1 cellular context compared by ENCODE assay signal in genomic region chr1:23558140-23558871, GRCh38.
TF ChIP-seq lines count a peak whose summit lies in the region.

No MANE protein-coding gene starts in this region.

TF ChIP-seq in HepG2, 621 proteins besides CTCF, POLR2A, EP300 and RAD21 (continued from another document and continues in another):
- TF ChIP-seq ZBTB44 (CRISPR knock-in tag; IDR thresholded peaks at IDR 0.05): no peak
- peak; percentile 49; the same call in 1 of the 2 replicates for TF ChIP-seq DMAP1 (CRISPR knock-in tag; IDR thresholded peaks at IDR 0.05)
- no peak for TF ChIP-seq JARID2 (CRISPR knock-in tag; IDR thresholded peaks at IDR 0.05; ENCODE audit: insufficient replicate concordance)
- no peak for TF ChIP-seq PREB (CRISPR knock-in tag; IDR thresholded peaks at IDR 0.05)
- TF ChIP-seq KAT2B (IDR thresholded peaks at IDR 0.05; ENCODE audit: borderline replicate concordance, low read depth, low read length): no peak
- peak; percentile 31; the same call in 1 of the 2 replicates for TF ChIP-seq PHF20 (CRISPR knock-in tag; IDR thresholded peaks at IDR 0.05)
- TF ChIP-seq, protein P1, sequence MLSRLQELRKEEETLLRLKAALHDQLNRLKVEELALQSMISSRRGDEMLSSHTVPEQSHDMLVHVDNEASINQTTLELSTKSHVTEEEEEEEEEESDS (CRISPR knock-in tag; IDR thresholded peaks at IDR 0.05; ENCODE audit: borderline replicate concordance): no peak
- no peak; the same call in 1 of the 2 replicates for TF ChIP-seq CEBPG (CRISPR knock-in tag; IDR thresholded peaks at IDR 0.05)
- TF ChIP-seq ARNTL (CRISPR knock-in tag; IDR thresholded peaks at IDR 0.05): no peak
- no peak for TF ChIP-seq CBX1 (IDR thresholded peaks at IDR 0.05; ENCODE audit: low read depth)
- TF ChIP-seq, protein P2, sequence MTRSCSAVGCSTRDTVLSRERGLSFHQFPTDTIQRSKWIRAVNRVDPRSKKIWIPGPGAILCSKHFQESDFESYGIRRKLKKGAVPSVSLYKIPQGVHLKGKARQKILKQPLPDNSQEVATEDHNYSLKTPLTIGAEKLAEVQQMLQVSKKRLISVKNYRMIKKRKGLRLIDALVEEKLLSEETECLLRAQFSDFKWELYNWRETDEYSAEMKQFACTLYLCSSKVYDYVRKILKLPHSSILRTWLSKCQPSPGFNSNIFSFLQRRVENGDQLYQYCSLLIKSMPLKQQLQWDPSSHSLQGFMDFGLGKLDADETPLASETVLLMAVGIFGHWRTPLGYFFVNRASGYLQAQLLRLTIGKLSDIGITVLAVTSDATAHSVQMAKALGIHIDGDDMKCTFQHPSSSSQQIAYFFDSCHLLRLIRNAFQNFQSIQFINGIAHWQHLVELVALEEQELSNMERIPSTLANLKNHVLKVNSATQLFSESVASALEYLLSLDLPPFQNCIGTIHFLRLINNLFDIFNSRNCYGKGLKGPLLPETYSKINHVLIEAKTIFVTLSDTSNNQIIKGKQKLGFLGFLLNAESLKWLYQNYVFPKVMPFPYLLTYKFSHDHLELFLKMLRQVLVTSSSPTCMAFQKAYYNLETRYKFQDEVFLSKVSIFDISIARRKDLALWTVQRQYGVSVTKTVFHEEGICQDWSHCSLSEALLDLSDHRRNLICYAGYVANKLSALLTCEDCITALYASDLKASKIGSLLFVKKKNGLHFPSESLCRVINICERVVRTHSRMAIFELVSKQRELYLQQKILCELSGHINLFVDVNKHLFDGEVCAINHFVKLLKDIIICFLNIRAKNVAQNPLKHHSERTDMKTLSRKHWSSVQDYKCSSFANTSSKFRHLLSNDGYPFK (CRISPR knock-in tag; IDR thresholded peaks at IDR 0.05; ENCODE audit: borderline replicate concordance): no peak
- TF ChIP-seq ZBTB7A (CRISPR knock-in tag; IDR thresholded peaks at IDR 0.05): peak; percentile 49; the same call in 1 of the 2 replicates
- TF ChIP-seq SRSF4 (IDR thresholded peaks at IDR 0.05; ENCODE audit: low read depth, low read length, poor library complexity, severe bottlenecking): no peak
- TF ChIP-seq KLF16 (CRISPR knock-in tag; IDR thresholded peaks at IDR 0.05): no peak
- TF ChIP-seq TCF7L2 (IDR thresholded peaks at IDR 0.05; ENCODE audit: low read depth, low read length): no peak
- TF ChIP-seq, protein P3, sequence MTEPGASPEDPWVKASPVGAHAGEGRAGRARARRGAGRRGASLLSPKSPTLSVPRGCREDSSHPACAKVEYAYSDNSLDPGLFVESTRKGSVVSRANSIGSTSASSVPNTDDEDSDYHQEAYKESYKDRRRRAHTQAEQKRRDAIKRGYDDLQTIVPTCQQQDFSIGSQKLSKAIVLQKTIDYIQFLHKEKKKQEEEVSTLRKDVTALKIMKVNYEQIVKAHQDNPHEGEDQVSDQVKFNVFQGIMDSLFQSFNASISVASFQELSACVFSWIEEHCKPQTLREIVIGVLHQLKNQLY (CRISPR knock-in tag; IDR thresholded peaks at IDR 0.05): no peak
- TF ChIP-seq FOXJ3 (CRISPR knock-in tag; IDR thresholded peaks at IDR 0.05; ENCODE audit: borderline replicate concordance): no peak
- TF ChIP-seq ZNF850 (CRISPR knock-in tag; conservative IDR thresholded peaks at IDR 0.05): no peak
- TF ChIP-seq SMAD9 (CRISPR knock-in tag; IDR thresholded peaks at IDR 0.05): no peak
- no peak for TF ChIP-seq ZNF136 (CRISPR knock-in tag; IDR thresholded peaks at IDR 0.05; ENCODE audit: low read depth)
- 0 out of 2 replicates have a peak, but pooled peaks have one; percentile 19 for TF ChIP-seq MTERF4 (CRISPR knock-in tag; IDR thresholded peaks at IDR 0.05)
- TF ChIP-seq ZNF746 (CRISPR knock-in tag; IDR thresholded peaks at IDR 0.05): no peak; the same call in 1 of the 2 replicates
- TF ChIP-seq, protein P4, sequence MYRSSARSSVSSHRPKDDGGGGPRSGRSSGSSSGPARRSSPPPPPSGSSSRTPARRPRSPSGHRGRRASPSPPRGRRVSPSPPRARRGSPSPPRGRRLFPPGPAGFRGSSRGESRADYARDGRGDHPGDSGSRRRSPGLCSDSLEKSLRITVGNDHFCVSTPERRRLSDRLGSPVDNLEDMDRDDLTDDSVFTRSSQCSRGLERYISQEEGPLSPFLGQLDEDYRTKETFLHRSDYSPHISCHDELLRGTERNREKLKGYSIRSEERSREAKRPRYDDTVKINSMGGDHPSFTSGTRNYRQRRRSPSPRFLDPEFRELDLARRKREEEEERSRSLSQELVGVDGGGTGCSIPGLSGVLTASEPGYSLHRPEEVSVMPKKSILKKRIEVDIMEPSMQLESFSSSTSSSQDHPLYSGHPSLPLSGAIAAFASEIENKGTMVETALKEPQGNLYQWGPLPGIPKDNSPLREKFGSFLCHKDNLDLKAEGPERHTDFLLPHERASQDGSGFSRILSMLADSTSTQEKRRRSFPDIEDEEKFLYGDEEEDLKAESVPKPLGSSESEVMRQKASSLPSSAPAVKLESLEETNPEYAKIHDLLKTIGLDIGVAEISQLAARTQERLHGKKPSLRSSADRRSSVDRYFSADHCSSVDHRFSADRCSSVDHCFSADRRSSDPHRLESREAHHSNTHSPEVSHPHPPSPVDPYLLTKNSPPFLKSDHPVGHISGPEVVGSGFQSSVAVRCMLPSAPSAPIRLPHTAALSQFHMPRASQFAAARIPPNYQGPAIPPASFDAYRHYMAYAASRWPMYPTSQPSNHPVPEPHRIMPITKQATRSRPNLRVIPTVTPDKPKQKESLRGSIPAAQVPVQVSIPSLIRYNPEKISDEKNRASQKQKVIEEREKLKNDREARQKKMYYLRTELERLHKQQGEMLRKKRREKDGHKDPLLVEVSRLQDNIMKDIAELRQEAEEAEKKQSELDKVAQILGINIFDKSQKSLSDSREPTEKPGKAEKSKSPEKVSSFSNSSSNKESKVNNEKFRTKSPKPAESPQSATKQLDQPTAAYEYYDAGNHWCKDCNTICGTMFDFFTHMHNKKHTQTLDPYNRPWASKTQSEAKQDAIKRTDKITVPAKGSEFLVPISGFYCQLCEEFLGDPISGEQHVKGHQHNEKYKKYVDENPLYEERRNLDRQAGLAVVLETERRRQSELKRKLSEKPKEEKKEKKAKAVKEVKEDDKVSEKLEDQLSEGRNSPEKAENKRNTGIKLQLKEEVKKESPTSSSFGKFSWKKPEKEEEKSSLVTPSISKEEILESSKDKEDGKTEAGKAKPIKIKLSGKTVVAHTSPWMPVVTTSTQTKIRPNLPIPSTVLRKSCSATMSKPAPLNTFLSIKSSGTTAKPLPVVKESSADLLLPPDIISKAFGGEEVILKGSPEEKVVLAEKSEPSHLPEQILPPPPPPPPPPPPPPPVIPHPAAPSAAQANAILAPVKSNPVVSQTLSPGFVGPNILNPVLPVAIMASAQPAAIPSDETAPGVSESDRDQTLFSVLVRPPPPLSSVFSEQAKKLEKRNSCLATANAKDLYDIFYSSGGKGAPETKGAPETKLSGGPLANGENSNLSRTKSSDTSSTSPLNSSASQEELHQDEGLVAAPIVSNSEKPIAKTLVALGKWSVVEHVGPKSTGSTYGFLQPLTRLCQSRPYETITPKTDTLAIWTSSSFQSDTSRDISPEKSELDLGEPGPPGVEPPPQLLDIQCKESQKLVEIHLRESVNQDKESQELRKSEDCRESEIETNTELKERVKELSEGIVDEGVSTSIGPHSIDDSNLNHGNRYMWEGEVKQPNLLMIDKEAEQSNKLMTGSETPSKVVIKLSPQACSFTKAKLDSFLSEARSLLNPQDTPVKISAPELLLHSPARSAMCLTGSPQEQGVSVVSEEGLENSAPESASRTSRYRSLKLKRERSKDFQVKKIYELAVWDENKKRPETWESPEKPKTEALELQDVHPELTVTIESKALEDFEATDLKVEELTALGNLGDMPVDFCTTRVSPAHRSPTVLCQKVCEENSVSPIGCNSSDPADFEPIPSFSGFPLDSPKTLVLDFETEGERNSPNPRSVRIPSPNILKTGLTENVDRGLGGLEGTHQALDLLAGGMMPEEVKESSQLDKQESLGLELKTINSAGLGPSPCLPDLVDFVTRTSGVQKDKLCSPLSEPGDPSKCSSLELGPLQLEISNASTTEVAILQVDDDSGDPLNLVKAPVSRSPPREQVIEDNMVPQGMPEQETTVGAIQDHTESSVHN (CRISPR knock-in tag; IDR thresholded peaks at IDR 0.05): no peak; the same call in 1 of the 2 replicates
- TF ChIP-seq, protein P5, sequence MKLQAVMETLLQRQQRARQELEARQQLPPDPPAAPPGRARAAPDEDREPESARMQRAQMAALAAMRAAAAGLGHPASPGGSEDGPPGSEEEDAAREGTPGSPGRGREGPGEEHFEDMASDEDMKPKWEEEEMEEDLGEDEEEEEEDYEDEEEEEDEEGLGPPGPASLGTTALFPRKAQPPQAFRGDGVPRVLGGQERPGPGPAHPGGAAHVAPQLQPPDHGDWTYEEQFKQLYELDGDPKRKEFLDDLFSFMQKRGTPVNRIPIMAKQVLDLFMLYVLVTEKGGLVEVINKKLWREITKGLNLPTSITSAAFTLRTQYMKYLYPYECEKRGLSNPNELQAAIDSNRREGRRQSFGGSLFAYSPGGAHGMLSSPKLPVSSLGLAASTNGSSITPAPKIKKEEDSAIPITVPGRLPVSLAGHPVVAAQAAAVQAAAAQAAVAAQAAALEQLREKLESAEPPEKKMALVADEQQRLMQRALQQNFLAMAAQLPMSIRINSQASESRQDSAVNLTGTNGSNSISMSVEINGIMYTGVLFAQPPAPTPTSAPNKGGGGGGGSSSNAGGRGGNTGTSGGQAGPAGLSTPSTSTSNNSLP (IDR thresholded peaks at IDR 0.05; ENCODE audit: low read depth, low read length): no peak
- peak; percentile 52; the same call in 1 of the 2 replicates for TF ChIP-seq CBFB (CRISPR knock-in tag; IDR thresholded peaks at IDR 0.05)
- TF ChIP-seq RFX1 (IDR thresholded peaks at IDR 0.05): no peak
- peak; percentile 55; the same call in 1 of the 2 replicates for TF ChIP-seq ZC3H13 (CRISPR knock-in tag; IDR thresholded peaks at IDR 0.05)
- no peak for TF ChIP-seq RBM39 (IDR thresholded peaks at IDR 0.05; ENCODE audit: low read depth, low read length, poor library complexity, severe bottlenecking)
- peak; percentile 7; the same call in 1 of the 2 replicates for TF ChIP-seq PRDM15 (CRISPR knock-in tag; IDR thresholded peaks at IDR 0.05)
- TF ChIP-seq, protein P6, sequence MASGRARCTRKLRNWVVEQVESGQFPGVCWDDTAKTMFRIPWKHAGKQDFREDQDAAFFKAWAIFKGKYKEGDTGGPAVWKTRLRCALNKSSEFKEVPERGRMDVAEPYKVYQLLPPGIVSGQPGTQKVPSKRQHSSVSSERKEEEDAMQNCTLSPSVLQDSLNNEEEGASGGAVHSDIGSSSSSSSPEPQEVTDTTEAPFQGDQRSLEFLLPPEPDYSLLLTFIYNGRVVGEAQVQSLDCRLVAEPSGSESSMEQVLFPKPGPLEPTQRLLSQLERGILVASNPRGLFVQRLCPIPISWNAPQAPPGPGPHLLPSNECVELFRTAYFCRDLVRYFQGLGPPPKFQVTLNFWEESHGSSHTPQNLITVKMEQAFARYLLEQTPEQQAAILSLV (CRISPR knock-in tag; IDR thresholded peaks at IDR 0.05; ENCODE audit: borderline replicate concordance): peak; percentile 63
- no peak for TF ChIP-seq SMC3 (IDR thresholded peaks at IDR 0.05; ENCODE audit: low read length)
- peak; percentile 53 for TF ChIP-seq NR2C2 (CRISPR knock-in tag; IDR thresholded peaks at IDR 0.05; ENCODE audit: borderline replicate concordance)
- TF ChIP-seq KLF15 (CRISPR knock-in tag; IDR thresholded peaks at IDR 0.05; ENCODE audit: borderline replicate concordance): no peak
